Comparison of ENCODE assay signal across 23 cellular contexts in the genomic region with DNA sequence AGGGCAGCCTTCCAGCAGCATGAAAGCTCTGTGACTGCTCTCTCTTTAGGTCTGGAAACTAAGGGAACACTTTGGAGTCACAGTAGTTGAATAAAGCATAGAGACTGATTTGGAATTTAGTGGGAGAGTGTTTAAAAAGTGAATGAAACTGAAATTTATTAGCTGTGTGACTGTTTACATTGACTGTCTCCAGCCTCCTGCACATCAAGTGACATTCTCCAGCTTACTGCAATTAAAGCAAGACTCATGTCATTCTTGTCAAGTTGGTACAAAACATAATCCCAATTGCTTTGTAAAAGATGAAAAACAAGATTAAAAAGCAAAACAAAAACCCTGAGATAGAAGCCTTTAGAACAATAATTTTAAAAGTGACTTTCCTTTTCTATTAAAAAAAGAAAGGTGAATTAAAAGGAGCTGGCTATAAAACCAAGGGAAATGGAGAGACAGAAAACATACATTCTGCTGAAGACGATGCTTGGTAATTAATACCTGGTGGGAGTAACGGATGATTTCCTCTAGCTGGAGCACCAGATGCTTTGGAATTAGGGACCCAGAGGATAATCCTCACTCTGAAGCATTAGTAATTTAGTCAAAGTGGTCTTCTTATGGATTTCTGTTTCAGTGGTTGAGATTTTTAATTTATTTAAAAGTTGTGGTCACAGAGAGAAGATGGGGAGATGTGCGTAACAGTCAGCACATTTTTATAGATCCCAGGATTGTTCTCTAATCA.
"Had no signal": no experiment of that assay in that cellular context is flagged by ENCODE, and none has a peak within 500 bp of the region (broad histone marks: within the 10 kb centered on the region; RNA-seq: fewer than 3 reads in every experiment).

No MANE protein-coding gene starts in this region.

- H3K27me3 Mint-ChIP-seq: activated CD4-positive, alpha-beta T cell treated with anti-CD3 and anti-CD28 coated beads, Interleukin-2, amount 10 ng/mL, durations not matched to agents 24 days and 14 days; activated CD8-positive, alpha-beta memory T cell treated with anti-CD3 and anti-CD28 coated beads, Interleukin-2, amount 10 ng/mL, durations not matched to agents 7 days and 5 days; activated naive CD8-positive, alpha-beta T cell treated with anti-CD3 and anti-CD28 coated beads, Interleukin-2, amount 50 U/mL, for 24 hours; activated T-cell treated with anti-CD3 and anti-CD28 coated beads, Interleukin-2, amount 50 U/mL, for 24 hours had no signal

- H3K27ac ChIP-seq: body of pancreas had no signal

- H3K36me3 Mint-ChIP-seq: activated CD8-positive, alpha-beta memory T cell treated with anti-CD3 and anti-CD28 coated beads, Interleukin-2, amount 10 ng/mL, durations not matched to agents 7 days and 5 days; activated naive CD4-positive, alpha-beta T cell treated with anti-CD3 and anti-CD28 coated beads, Interleukin-2, amount 50 U/mL, for 72 hours; WTC11 had no signal

- H3K4me3 Mint-ChIP-seq: activated CD4-positive, alpha-beta T cell treated with anti-CD3 and anti-CD28 coated beads, Interleukin-2, amount 10 ng/mL, durations not matched to agents 24 days and 14 days; activated CD8-positive, alpha-beta memory T cell treated with anti-CD3 and anti-CD28 coated beads, Interleukin-2, amount 10 ng/mL, durations not matched to agents 7 days and 5 days; activated naive CD8-positive, alpha-beta T cell treated with anti-CD3 and anti-CD28 coated beads, Interleukin-2, amount 50 U/mL, for 24 hours; activated T-cell treated with anti-CD3 and anti-CD28 coated beads, Interleukin-2, amount 50 U/mL, for 24 hours; activated T-helper 1 cell treated with anti-CD3 and anti-CD28 coated beads, Interleukin-12 subunit alpha, Interleukin-12 subunit beta, Interleukin-2, Interleukin-4 antibody, amounts not matched to agents 30 ng/mL and 10 ng/mL and 1 ng/mL, durations not matched to agents 14 hours and 24 hours and 36 hours; T-helper 1 cell treated with Interleukin-12 subunit alpha and Interleukin-12 subunit beta and Interleukin-4 antibody, amounts not matched to agents 30 μg/mL and 1 μg/mL, for 36 hours; WTC11 had no signal

- DNase-seq: activated CD4-positive, alpha-beta T cell treated with anti-CD3 and anti-CD28 coated beads for 1 hour; activated CD4-positive, alpha-beta T cell treated with anti-CD3 and anti-CD28 coated beads, Interleukin-2, amount 10 ng/mL, durations not matched to agents 24 days and 14 days; activated CD4-positive, alpha-beta T cell treated with anti-CD3 and anti-CD28 coated beads, Interleukin-2, amount 50 U/mL, for 48 hours; activated CD8-positive, alpha-beta memory T cell treated with anti-CD3 and anti-CD28 coated beads, Interleukin-2, amount 10 ng/mL, durations not matched to agents 7 days and 5 days; activated effector memory CD4-positive, alpha-beta T cell treated with Interleukin-2 at 50 U/mL for 16 hours; activated naive CD4-positive, alpha-beta T cell treated with Interleukin-2 at 50 U/mL for 16 hours; activated naive CD8-positive, alpha-beta T cell treated with anti-CD3 and anti-CD28 coated beads, Interleukin-2, amount 50 U/mL, for 24 hours; activated T-cell treated with anti-CD3 and anti-CD28 coated beads, Interleukin-2, amount 50 U/mL, for 24 hours; amniotic stem cell; body of pancreas; central memory CD4-positive, alpha-beta T cell; KG1; NCI-H1048; NCI-H146; NCI-H1930; NCI-H345; NCI-H510A; NCI-H748 treated with DMSO at 0.1 percent for 48 hours had no signal

- H3K27me3 ChIP-seq: ascending aorta, body of pancreas had no signal

- H3K27ac Mint-ChIP-seq: activated CD4-positive, alpha-beta T cell treated with anti-CD3 and anti-CD28 coated beads, Interleukin-2, amount 10 ng/mL, durations not matched to agents 24 days and 14 days; activated CD8-positive, alpha-beta memory T cell treated with anti-CD3 and anti-CD28 coated beads, Interleukin-2, amount 10 ng/mL, durations not matched to agents 7 days and 5 days; activated naive CD4-positive, alpha-beta T cell treated with anti-CD3 and anti-CD28 coated beads, Interleukin-2, amount 50 U/mL, for 72 hours; activated naive CD8-positive, alpha-beta T cell treated with anti-CD3 and anti-CD28 coated beads, Interleukin-2, amount 50 U/mL, for 24 hours; activated T-cell treated with anti-CD3 and anti-CD28 coated beads, Interleukin-2, amount 50 U/mL, for 24 hours; activated T-helper 1 cell treated with anti-CD3 and anti-CD28 coated beads, Interleukin-12 subunit alpha, Interleukin-12 subunit beta, Interleukin-2, Interleukin-4 antibody, amounts not matched to agents 30 ng/mL and 10 ng/mL and 1 ng/mL, durations not matched to agents 14 hours and 24 hours and 36 hours; T-helper 1 cell treated with Interleukin-12 subunit alpha and Interleukin-12 subunit beta and Interleukin-4 antibody, amounts not matched to agents 30 μg/mL and 1 μg/mL, for 36 hours; WTC11 had no signal

- H3K9me3 Mint-ChIP-seq: activated CD4-positive, alpha-beta T cell treated with anti-CD3 and anti-CD28 coated beads, Interleukin-2, amount 10 ng/mL, durations not matched to agents 24 days and 14 days; activated naive CD8-positive, alpha-beta T cell treated with anti-CD3 and anti-CD28 coated beads, Interleukin-2, amount 50 U/mL, for 24 hours; activated T-cell treated with anti-CD3 and anti-CD28 coated beads, Interleukin-2, amount 50 U/mL, for 24 hours; activated T-helper 1 cell treated with anti-CD3 and anti-CD28 coated beads, Interleukin-12 subunit alpha, Interleukin-12 subunit beta, Interleukin-2, Interleukin-4 antibody, amounts not matched to agents 30 ng/mL and 10 ng/mL and 1 ng/mL, durations not matched to agents 14 hours and 24 hours and 36 hours; T-helper 1 cell treated with Interleukin-12 subunit alpha and Interleukin-12 subunit beta and Interleukin-4 antibody, amounts not matched to agents 30 μg/mL and 1 μg/mL, for 36 hours; WTC11 had no signal

- H3K4me3 ChIP-seq: ascending aorta, body of pancreas had no signal

- H3K9me3 ChIP-seq: ascending aorta, body of pancreas had no signal

- H3K36me3 ChIP-seq: ascending aorta had no signal

- H3K4me1 Mint-ChIP-seq: activated CD4-positive, alpha-beta T cell treated with anti-CD3 and anti-CD28 coated beads, Interleukin-2, amount 10 ng/mL, durations not matched to agents 24 days and 14 days; activated CD8-positive, alpha-beta memory T cell treated with anti-CD3 and anti-CD28 coated beads, Interleukin-2, amount 10 ng/mL, durations not matched to agents 7 days and 5 days; activated naive CD8-positive, alpha-beta T cell treated with anti-CD3 and anti-CD28 coated beads, Interleukin-2, amount 50 U/mL, for 24 hours; WTC11 had no signal
